ENCODE assay signal across 6 cellular contexts in genomic region chr18:2040279-2040678, GRCh38.
"Had no signal": no experiment of that assay in that cellular context is flagged by ENCODE, and none has a peak within 500 bp of the region (broad histone marks: within the 10 kb centered on the region; RNA-seq: fewer than 3 reads in every experiment).

No MANE protein-coding gene starts in this region.

- DNase-seq: IMR-90, KBM-7, KG1 had no signal

- H3K9ac ChIP-seq: KMS-11 had no signal

- FAIRE-seq: HTR-8/SVneo had no signal

- H3K4me2 ChIP-seq: KMS-11 had no signal

- H3K27ac ChIP-seq: HL-60, KMS-11 had no signal
